2 cellular contexts compared by ENCODE assay signal in genomic region chr2:36541891-36542595, GRCh38.
TF ChIP-seq lines count a peak whose summit lies in the region.

No MANE protein-coding gene starts in this region.

TF ChIP-seq in liver, 16 proteins besides CTCF, POLR2A, EP300 and RAD21:
- no peak for TF ChIP-seq MAX (IDR thresholded peaks at IDR 0.05)
- TF ChIP-seq RXRA (IDR thresholded peaks at IDR 0.05): no peak
- no peak for TF ChIP-seq JUND (IDR thresholded peaks at IDR 0.05)
- no peak for TF ChIP-seq ZBTB33 (IDR thresholded peaks at IDR 0.05)
- no peak for TF ChIP-seq FOXA1 (IDR thresholded peaks at IDR 0.05)
- TF ChIP-seq EGR1 (IDR thresholded peaks at IDR 0.05; ENCODE audit: low read depth in 2 of 2): no peak
- no peak for TF ChIP-seq ATF3 (IDR thresholded peaks at IDR 0.05)
- no peak for TF ChIP-seq FOXA2 (IDR thresholded peaks at IDR 0.05)
- TF ChIP-seq SP1 (IDR thresholded peaks at IDR 0.05): no peak
- TF ChIP-seq REST (IDR thresholded peaks at IDR 0.05): no peak
- no peak for TF ChIP-seq HNF4G (IDR thresholded peaks at IDR 0.05)
- TF ChIP-seq HNF4A (conservative IDR thresholded peaks at IDR 0.05): no peak
- TF ChIP-seq TAF1 (conservative IDR thresholded peaks at IDR 0.05): no peak
- no peak for TF ChIP-seq NR2F2 (IDR thresholded peaks at IDR 0.05)

TF ChIP-seq in HepG2, 621 proteins besides CTCF, POLR2A, EP300 and RAD21:
- TF ChIP-seq ZFP82 (CRISPR knock-in tag; IDR thresholded peaks at IDR 0.05; ENCODE audit: borderline replicate concordance) (no peak), ZNF557 (CRISPR knock-in tag; IDR thresholded peaks at IDR 0.05) (no peak), IKZF4 (CRISPR knock-in tag; IDR thresholded peaks at IDR 0.05; ENCODE audit: borderline replicate concordance, low read depth, not compliant biosample characterization) (no peak), HMGXB4 (CRISPR knock-in tag; IDR thresholded peaks at IDR 0.05; ENCODE audit: borderline replicate concordance in 1 of 2, low read depth in 1 of 2) (no peak), TBX2 (CRISPR knock-in tag; IDR thresholded peaks at IDR 0.05; ENCODE audit: borderline replicate concordance) (no peak), ZFP37 (CRISPR knock-in tag; IDR thresholded peaks at IDR 0.05; ENCODE audit: borderline replicate concordance) (no peak), PRDM10 (CRISPR knock-in tag; IDR thresholded peaks at IDR 0.05; ENCODE audit: low read depth) (no peak), SAP130 (CRISPR knock-in tag; IDR thresholded peaks at IDR 0.05; ENCODE audit: low read depth) (no peak), ZBTB20 (CRISPR knock-in tag; IDR thresholded peaks at IDR 0.05; ENCODE audit: borderline replicate concordance, low read depth) (no peak), DR1 (CRISPR knock-in tag; IDR thresholded peaks at IDR 0.05) (no peak), JUND (CRISPR knock-in tag; IDR thresholded peaks at IDR 0.05) (no peak), ARNT (IDR thresholded peaks at IDR 0.05) (no peak), ZNF235 (CRISPR knock-in tag; IDR thresholded peaks at IDR 0.05; ENCODE audit: borderline replicate concordance) (no peak), XRCC5 (optimal IDR thresholded peaks at IDR 0.05; ENCODE audit: low read length) (no peak), ZNF432 (CRISPR knock-in tag; IDR thresholded peaks at IDR 0.05; ENCODE audit: borderline replicate concordance) (no peak), GRHL1 (CRISPR knock-in tag; conservative IDR thresholded peaks at IDR 0.05) (no peak), CENPX (CRISPR knock-in tag; IDR thresholded peaks at IDR 0.05) (no peak)
